8 cellular contexts compared by ENCODE assay signal in the genomic region with DNA sequence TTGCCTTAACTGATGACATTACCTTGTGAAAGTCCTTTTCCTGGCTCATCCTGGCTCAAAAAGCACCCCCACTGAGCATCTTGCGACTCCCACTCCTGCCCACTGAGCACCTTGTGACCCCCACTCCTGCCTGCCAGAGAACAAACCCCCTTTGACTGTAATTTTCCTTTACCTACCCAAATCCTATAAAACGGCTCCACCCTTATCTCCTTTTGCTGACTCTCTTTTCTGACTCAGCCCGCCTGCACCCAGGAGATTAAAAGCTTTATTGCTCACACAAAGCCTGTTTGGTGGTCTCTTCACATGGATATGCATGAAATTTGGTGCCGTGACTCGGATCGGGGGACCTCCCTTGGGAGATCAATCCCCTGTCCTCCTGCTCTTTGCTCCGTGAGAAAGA.
DNase-seq lines count a peak whose midpoint lies in the region; ATAC-seq and TF ChIP-seq lines count a peak whose summit lies in the region.
"Not testable (repeated sequence)": the region's sequence is repeated elsewhere in the genome, so short reads cannot be mapped to it uniquely, and the experiment has no call there.

No MANE protein-coding gene starts in this region.

- not testable (repeated sequence) for H3K36me3 ChIP-seq in H7 (replicated peaks; ENCODE audit: control insufficient read depth, insufficient read depth, low read length); iPS DF 6.9 (ENCODE audit: control insufficient read depth, insufficient read depth, low read length)
- H3K36me3 ChIP-seq in HUES64 (ENCODE audit: insufficient read depth, low read length), result peaks cover 14% of the 10 kb centered on the region; the same call in 1 of the 2 replicates

- H3K4me3 ChIP-seq in H7 (ENCODE audit: insufficient read depth, low read depth, low read length), result peak overlapping the region; percentile 55
- H3K4me3 ChIP-seq in HUES64 (ENCODE audit: low read length), result peak overlapping the region; percentile 67
- peak overlapping the region; percentile 65; the same call in 1 of the 2 replicates for H3K4me3 ChIP-seq in iPS DF 6.9 (ENCODE audit: low read length)
- peak overlapping the region; percentile 58 for H3K4me3 ChIP-seq in iPS-18c (ENCODE audit: insufficient read depth, low read depth, low read length)

- H3K27ac Mint-ChIP-seq in activated T-helper 17 cell treated with anti-CD3 and anti-CD28 coated beads, Interleukin-2, amount 50 U/mL, for 72 hours, result peak overlapping the region; percentile 4
- not testable (repeated sequence) for H3K27ac Mint-ChIP-seq in endothelial cell (ENCODE audit: unreplicated experiment); type B pancreatic cell
- H3K27ac Mint-ChIP-seq in mesothelial cell of epicardium, result peak overlapping the region; percentile 10

- H3K4me3 Mint-ChIP-seq in activated T-helper 17 cell treated with anti-CD3 and anti-CD28 coated beads, Interleukin-2, amount 50 U/mL, for 72 hours; mesothelial cell of epicardium: not testable (repeated sequence)
- H3K4me3 Mint-ChIP-seq in endothelial cell (ENCODE audit: unreplicated experiment) (peak overlapping the region; percentile 11), type B pancreatic cell (peak overlapping the region; percentile 6)

- not testable (repeated sequence) for TF ChIP-seq CTCF in endothelial cell (IDR thresholded peaks at IDR 0.05; ENCODE audit: unreplicated experiment); mesothelial cell of epicardium (IDR thresholded peaks at IDR 0.05; ENCODE audit: unreplicated experiment); type B pancreatic cell (conservative IDR thresholded peaks at IDR 0.05)

- not testable (repeated sequence) for DNase-seq in H7; endothelial cell (ENCODE audit: low spot score); iPS DF 6.9 (ENCODE audit: low read depth, low spot score); mesothelial cell of epicardium (ENCODE audit: low spot score in 2 of 2, unreplicated experiment in 2 of 2); type B pancreatic cell (ENCODE audit: extremely low spot score, unreplicated experiment)

- H3K27me3 Mint-ChIP-seq in activated T-helper 17 cell treated with anti-CD3 and anti-CD28 coated beads, Interleukin-2, amount 50 U/mL, for 72 hours; endothelial cell (ENCODE audit: unreplicated experiment): not testable (repeated sequence)
- peaks cover 25% of the 10 kb centered on the region for H3K27me3 Mint-ChIP-seq in mesothelial cell of epicardium (ENCODE audit: low read depth)
- H3K27me3 Mint-ChIP-seq in type B pancreatic cell, result peaks cover 57% of the 10 kb centered on the region

- H3K9me3 ChIP-seq in HUES64 (ENCODE audit: insufficient read depth, low read depth, low read length); iPS DF 6.9 (ENCODE audit: control insufficient read depth, insufficient read depth, low read length); iPS-18c (ENCODE audit: control insufficient read depth, insufficient read depth, low read length): not testable (repeated sequence)

- not testable (repeated sequence) for ATAC-seq in activated T-helper 17 cell treated with anti-CD3 and anti-CD28 coated beads, Interleukin-2, amount 50 U/mL, for 72 hours (replicated peaks)

- not testable (repeated sequence) for H3K36me3 Mint-ChIP-seq in activated T-helper 17 cell treated with anti-CD3 and anti-CD28 coated beads, Interleukin-2, amount 50 U/mL, for 72 hours (ENCODE audit: low read depth); endothelial cell (ENCODE audit: low read depth, unreplicated experiment); mesothelial cell of epicardium
- peaks cover 19% of the 10 kb centered on the region for H3K36me3 Mint-ChIP-seq in type B pancreatic cell

- H3K27me3 ChIP-seq in H7 (ENCODE audit: control insufficient read depth, insufficient read depth, low read length); HUES64 (ENCODE audit: insufficient read depth, low read length); iPS DF 6.9 (ENCODE audit: control insufficient read depth, insufficient read depth, low read length): not testable (repeated sequence)

- WGBS in HUES64, result 5% methylated on average over 5 of the region's 7 CpGs
- no CpG with 5 or more reads among the region's 7 CpGs for WGBS in iPS DF 6.9 (ENCODE audit: insufficient coverage, insufficient read length)

- H3K4me1 ChIP-seq in HUES64 (ENCODE audit: insufficient read depth, low read length), result peaks cover 25% of the 10 kb centered on the region
- H3K4me1 ChIP-seq in iPS DF 6.9 (ENCODE audit: control insufficient read depth, insufficient read depth, low read length), result not testable (repeated sequence)

- not testable (repeated sequence) for H3K4me1 Mint-ChIP-seq in activated T-helper 17 cell treated with anti-CD3 and anti-CD28 coated beads, Interleukin-2, amount 50 U/mL, for 72 hours; type B pancreatic cell (ENCODE audit: unreplicated experiment)
- H3K4me1 Mint-ChIP-seq in endothelial cell (ENCODE audit: unreplicated experiment) (peaks cover 36% of the 10 kb centered on the region), mesothelial cell of epicardium (peaks cover 44% of the 10 kb centered on the region)

- H3K9me3 Mint-ChIP-seq in activated T-helper 17 cell treated with anti-CD3 and anti-CD28 coated beads, Interleukin-2, amount 50 U/mL, for 72 hours; endothelial cell (ENCODE audit: unreplicated experiment); mesothelial cell of epicardium; type B pancreatic cell: not testable (repeated sequence)

- H3K9ac ChIP-seq in HUES64 (ENCODE audit: low read depth, low read length), result peak overlapping the region; percentile 90

- H3K27ac ChIP-seq in HUES64 (ENCODE audit: low read depth, low read length), result peak overlapping the region; percentile 95; the same call in 1 of the 2 replicates
- H3K27ac ChIP-seq in iPS DF 6.9 (ENCODE audit: low read length), result not testable (repeated sequence)
